Comparison of ENCODE assay signal across 21 cellular contexts in genomic region chr2:121209014-121209610, GRCh38.
"Had no signal": no experiment of that assay in that cellular context is flagged by ENCODE, and none has a peak within 500 bp of the region (broad histone marks: within the 10 kb centered on the region; RNA-seq: fewer than 3 reads in every experiment).

No MANE protein-coding gene starts in this region.

- H3K36me3 Mint-ChIP-seq: activated naive CD4-positive, alpha-beta T cell treated with anti-CD3 and anti-CD28 coated beads, Interleukin-2, amount 50 U/mL, for 24 hours; WTC11 had no signal

- H3K9me3 Mint-ChIP-seq: activated naive CD4-positive, alpha-beta T cell treated with anti-CD3 and anti-CD28 coated beads, Interleukin-2, amount 50 U/mL, for 24 hours; WTC11 had no signal

- DNase-seq: activated CD4-positive, alpha-beta T cell treated with anti-CD3 and anti-CD28 coated beads for 48 hours; activated CD4-positive, alpha-beta T cell treated with anti-CD3 and anti-CD28 coated beads, Interleukin-2, amount 50 U/mL, for 4 hours; activated CD4-positive, CD25-positive, alpha-beta regulatory T cell treated with anti-CD3 and anti-CD28 coated beads, Interleukin-2, amount 50 U/mL, for 72 hours; activated CD8-positive, alpha-beta memory T cell treated with anti-CD3 and anti-CD28 coated beads, Interleukin-2, amount 50 U/mL, for 48 hours; activated CD8-positive, alpha-beta T cell treated with anti-CD3 and anti-CD28 coated beads, Interleukin-2, amount 10 ng/mL, durations not matched to agents 7 days and 5 days; activated T-cell treated with anti-CD3 and anti-CD28 coated beads, Interleukin-2, amount 50 U/mL, for 1 hour; aorta; central memory CD4-positive, alpha-beta T cell; Karpas-422; NCI-H1105 treated with DMSO at 0.1 percent for 48 hours; NCI-H1436 treated with DMSO at 0.1 percent for 48 hours; NCI-H187; NCI-H2081; NCI-H446; NCI-H524; PC-3; SIG-M5; T-helper 17 cell; T-helper 9 cell had no signal

- H3K4me1 Mint-ChIP-seq: activated naive CD4-positive, alpha-beta T cell treated with anti-CD3 and anti-CD28 coated beads, Interleukin-2, amount 50 U/mL, for 24 hours; T-helper 17 cell had no signal

- H3K4me3 Mint-ChIP-seq: activated CD8-positive, alpha-beta T cell treated with anti-CD3 and anti-CD28 coated beads, Interleukin-2, amount 10 ng/mL, durations not matched to agents 7 days and 5 days; activated naive CD4-positive, alpha-beta T cell treated with anti-CD3 and anti-CD28 coated beads, Interleukin-2, amount 50 U/mL, for 24 hours; T-helper 17 cell; WTC11 had no signal

- ATAC-seq: activated CD8-positive, alpha-beta T cell treated with anti-CD3 and anti-CD28 coated beads, Interleukin-2, amount 10 ng/mL, durations not matched to agents 7 days and 5 days; PC-3; T-helper 17 cell; WTC11 had no signal

- H3K27ac Mint-ChIP-seq: activated CD8-positive, alpha-beta T cell treated with anti-CD3 and anti-CD28 coated beads, Interleukin-2, amount 10 ng/mL, durations not matched to agents 7 days and 5 days; activated naive CD4-positive, alpha-beta T cell treated with anti-CD3 and anti-CD28 coated beads, Interleukin-2, amount 50 U/mL, for 24 hours; T-helper 17 cell; WTC11 had no signal
